ENCODE assay signal across 17 cellular contexts in genomic region chr3:161875483-161875882, GRCh38.
DNase-seq lines count a peak whose midpoint lies in the region; ATAC-seq, FAIRE-seq and TF ChIP-seq lines count a peak whose summit lies in the region.
"Had no signal": no experiment of that assay in that cellular context is flagged by ENCODE, and none has a peak within 500 bp of the region (broad histone marks: within the 10 kb centered on the region; RNA-seq: fewer than 3 reads in every experiment).

No MANE protein-coding gene starts in this region.

- FAIRE-seq in bronchial epithelial cell (lab: Jason Lieb, UNC) (no peak), urothelium cell line (lab: Jason Lieb, UNC) (no peak)
- FAIRE-seq: D721Med, HepG2 had no signal

- H3K9me2 ChIP-seq in PC-9 (ENCODE audit: insufficient read depth), result no peaks in the 10 kb centered on the region

- POLR2A ChIA-PET in PC-9 (lab: Charles Lee; ENCODE audit: unreplicated experiment), result no interaction called here

- DNase-seq in HT1080 (ENCODE audit: low read depth), result peak; percentile 19
- DNase-seq in PC-9, result no peak
- peak; percentile 12 for DNase-seq in bronchial epithelial cell (ENCODE audit: low read depth)
- DNase-seq in urothelium cell line (ENCODE audit: low spot score), result no peak
- no peak for DNase-seq in adrenal gland
- no peak for DNase-seq in BE2C
- DNase-seq: ACHN; Caco-2; CD4-positive, alpha-beta T cell; DMS79; GDM1; GOT3; H9 had no signal

- H3K79me2 ChIP-seq in PC-9 (ENCODE audit: low read depth), result no peaks in the 10 kb centered on the region

- H3K4me1 ChIP-seq in PC-9 (replicated peaks; ENCODE audit: insufficient read depth) (no peaks in the 10 kb centered on the region), adrenal gland (replicated peaks in 1 of 2) (no peaks in the 10 kb centered on the region), BE2C (no peaks in the 10 kb centered on the region)

- H3K27me3 ChIP-seq in PC-9 (ENCODE audit: insufficient read depth, low read depth) (no peaks in the 10 kb centered on the region), bronchial epithelial cell (ENCODE audit: control insufficient read depth, insufficient read depth, low read length) (no peaks in the 10 kb centered on the region), adrenal gland (no peaks in the 10 kb centered on the region), BE2C (no peaks in the 10 kb centered on the region)

- ATAC-seq in esophagus mucosa, result peak; percentile 51
- ATAC-seq: HepG2 had no signal

- intact Hi-C loops in PC-9 (cut with micrococcal nuclease; ENCODE audit: unreplicated experiment), result no loop called here
- intact Hi-C loops in adrenal gland (cut with DNase I), result no loop called here

- H3K4me3 ChIP-seq in PC-9 (no peak overlapping the region), bronchial epithelial cell (ENCODE audit: low read depth, low read length) (no peak overlapping the region), adrenal gland (no peak overlapping the region), BE2C (ENCODE audit: low read depth, low read length) (no peak overlapping the region)

- TF ChIP-seq CTCF in PC-9 (conservative IDR thresholded peaks at IDR 0.05), result no peak
- no peak for TF ChIP-seq CTCF in bronchial epithelial cell (IDR thresholded peaks at IDR 0.05; ENCODE audit: insufficient read depth, low read length, severe bottlenecking)
- no peak for TF ChIP-seq CTCF in adrenal gland (IDR thresholded peaks at IDR 0.05)
- TF ChIP-seq CTCF in BE2C (IDR thresholded peaks at IDR 0.05; ENCODE audit: low read depth, low read length), result no peak

- CTCF ChIA-PET in PC-9 (lab: Charles Lee), result interaction anchor here (0.6 kb wide), 1 partner anchor 75 kb away, joined by 3 read pairs; no protein-coding TSS in a partner anchor

- no peaks in the 10 kb centered on the region for H3F3A ChIP-seq in PC-9 (ENCODE audit: insufficient read depth, low read depth)

- no peaks in the 10 kb centered on the region for H3K9me3 ChIP-seq in PC-9 (ENCODE audit: insufficient read depth, low read depth)
- H3K9me3 ChIP-seq in adrenal gland (replicated peaks in 1 of 3), result no peaks in the 10 kb centered on the region
- H3K9me3 ChIP-seq in BE2C, result no peaks in the 10 kb centered on the region
- H3K9me3 ChIP-seq: Caco-2 had no signal

- no peak overlapping the region for H3K27ac ChIP-seq in PC-9
- H3K27ac ChIP-seq in adrenal gland, result no peak overlapping the region
- H3K27ac ChIP-seq: C4-2B had no signal

- H3K36me3 ChIP-seq in PC-9 (ENCODE audit: low read depth) (no peaks in the 10 kb centered on the region), bronchial epithelial cell (ENCODE audit: control insufficient read depth, insufficient read depth, low read length) (no peaks in the 10 kb centered on the region), adrenal gland (replicated peaks in 1 of 2) (no peaks in the 10 kb centered on the region), BE2C (no peaks in the 10 kb centered on the region)

- H3K4me2 ChIP-seq in PC-9, result no peak overlapping the region

- BruUV-seq in PC-9 (replicated peaks; lab: Mats Ljungman, UMichigan), result no TSS peak

- 69 to 83% (median 78%) methylated on average over 1 of the region's 1 CpG for WGBS in adrenal gland, 4 donors

- 0 out of 2 replicates have a peak overlapping the region, but pooled peaks have one; percentile 23 for H2AFZ ChIP-seq in PC-9

- TF ChIP-seq POLR2A in adrenal gland (IDR thresholded peaks at IDR 0.05), result no peak

- H4K20me1 ChIP-seq in PC-9 (ENCODE audit: insufficient read depth), result no peaks in the 10 kb centered on the region

Comparison
In these comparisons a context has a peak if more than half of its experiments do, and no peak if none do; other contexts are left out.
1. DNase-seq: peak in HT1080 (single experiment) and bronchial epithelial cell (single experiment); none in PC-9 (0 of 2), urothelium cell line (single experiment), adrenal gland (0 of 7) and BE2C (single experiment).